ENCODE assay signal across 8 cellular contexts in genomic region chr5:139669681-139670368, GRCh38. TPM values are rescaled to one million over a fixed set of nuclear protein-coding genes. Genes with fewer than 3 reads are reported as not detected.
DNase-seq lines count a peak whose midpoint lies in the region; ATAC-seq and TF ChIP-seq lines count a peak whose summit lies in the region.

No MANE protein-coding gene starts in this region.

- peaks cover 43% of the 10 kb centered on the region for H3K4me1 ChIP-seq in CD4-positive, alpha-beta memory T cell (ENCODE audit: insufficient read depth, low read length)
- peaks cover 79% of the 10 kb centered on the region for H3K4me1 ChIP-seq in mesodermal cell (ENCODE audit: control insufficient read depth, insufficient read depth, low read length, poor library complexity, severe bottlenecking)
- peaks cover 95% of the 10 kb centered on the region for H3K4me1 ChIP-seq in vagina

- intact Hi-C loops in CD4-positive, alpha-beta memory T cell (cut with micrococcal nuclease): no loop called here
- intact Hi-C loops in vagina (cut with DNase I): no loop called here

- no peaks in the 10 kb centered on the region for H3K27me3 ChIP-seq in CD4-positive, alpha-beta memory T cell (ENCODE audit: insufficient read depth, low read length)
- no peaks in the 10 kb centered on the region for H3K27me3 ChIP-seq in HL-60 (ENCODE audit: insufficient read depth, poor library complexity, severe bottlenecking)
- H3K27me3 ChIP-seq in vagina: no peaks in the 10 kb centered on the region

- peak overlapping the region; percentile 4 to 88 (median 70) for H3K4me3 Mint-ChIP-seq in CD4-positive, alpha-beta memory T cell
- peak overlapping the region; percentile 84 for H3K4me3 Mint-ChIP-seq in activated naive CD8-positive, alpha-beta T cell treated with anti-CD3 and anti-CD28 coated beads, Interleukin-2, amount 10 ng/mL, durations not matched to agents 7 days and 5 days

- CTCF ChIA-PET in CD4-positive, alpha-beta memory T cell (lab: Charles Lee; ENCODE audit: partially characterized antibody): interaction anchor here (1.0 kb wide), 1 partner anchor 35 kb away, joined by 3 read pairs; no protein-coding TSS in a partner anchor

- H3K4me3 ChIP-seq in CD4-positive, alpha-beta memory T cell (ENCODE audit: low read length in 2 of 2): no peak overlapping the region
- peak overlapping the region; percentile 1; the same call in 1 of the 2 replicates for H3K4me3 ChIP-seq in HL-60 (replicated peaks; ENCODE audit: insufficient read depth, low read length)
- no peak overlapping the region for H3K4me3 ChIP-seq in mesodermal cell (ENCODE audit: extremely low read depth, insufficient read depth, low read length, poor library complexity, severe bottlenecking)
- H3K4me3 ChIP-seq in vagina: peak overlapping the region in 1 of 2 donors; percentile 43

- no peaks in the 10 kb centered on the region for H3K9me3 ChIP-seq in CD4-positive, alpha-beta memory T cell (ENCODE audit: control insufficient read depth in 1 of 2, low read length in 2 of 2)
- H3K9me3 ChIP-seq in mesodermal cell (ENCODE audit: control insufficient read depth, low read length) (no peaks in the 10 kb centered on the region), vagina (no peaks in the 10 kb centered on the region)

- POLR2A ChIA-PET in CD4-positive, alpha-beta memory T cell (lab: Charles Lee; ENCODE audit: partially characterized antibody): no interaction called here
- POLR2A ChIA-PET in activated naive CD8-positive, alpha-beta T cell treated with anti-CD3 and anti-CD28 coated beads, Interleukin-2, amount 10 ng/mL, durations not matched to agents 7 days and 5 days (lab: Charles Lee): interaction anchor here (0.8 to 2.7 kb wide), 8 partner anchors 10 to 37 kb away, joined by 3 to 14 read pairs (median 3); partner anchors contain the start of gene CXXC5

- TF ChIP-seq CTCF in HL-60 (IDR thresholded peaks at IDR 0.05; ENCODE audit: insufficient read depth, low read length) (no peak), vagina (IDR thresholded peaks at IDR 0.05) (no peak)

- no peak overlapping the region for H3K27ac ChIP-seq in CD4-positive, alpha-beta memory T cell (ENCODE audit: low read depth, low read length)
- peak overlapping the region; percentile 88 for H3K27ac ChIP-seq in HL-60 (replicated peaks)
- peak overlapping the region; percentile 79 for H3K27ac ChIP-seq in mesodermal cell (ENCODE audit: low read depth, low read length, severe bottlenecking)
- H3K27ac ChIP-seq in vagina: peak overlapping the region; percentile 95

- no peak for DNase-seq in CD4-positive, alpha-beta memory T cell
- DNase-seq in HL-60 (ENCODE audit: low read depth in 1 of 2, low spot score in 1 of 2): peak in 1 of 2 experiments; percentile 75
- DNase-seq in activated naive CD8-positive, alpha-beta T cell treated with anti-CD3 and anti-CD28 coated beads, Interleukin-2, amount 10 ng/mL, durations not matched to agents 7 days and 5 days: peak; percentile 64
- no peak for DNase-seq in vagina (ENCODE audit: extremely low spot score in 2 of 2)
- no peak for DNase-seq in iPS-NIHi11 (ENCODE audit: low spot score)

- no peak for TF ChIP-seq POLR2A in vagina (IDR thresholded peaks at IDR 0.05)

- no peaks in the 10 kb centered on the region for H3K9me3 Mint-ChIP-seq in CD4-positive, alpha-beta memory T cell
- no peaks in the 10 kb centered on the region for H3K9me3 Mint-ChIP-seq in activated naive CD8-positive, alpha-beta T cell treated with anti-CD3 and anti-CD28 coated beads, Interleukin-2, amount 10 ng/mL, durations not matched to agents 7 days and 5 days

- H3K36me3 Mint-ChIP-seq in CD4-positive, alpha-beta memory T cell: no peaks in the 10 kb centered on the region
- no peaks in the 10 kb centered on the region for H3K36me3 Mint-ChIP-seq in activated naive CD8-positive, alpha-beta T cell treated with anti-CD3 and anti-CD28 coated beads, Interleukin-2, amount 10 ng/mL, durations not matched to agents 7 days and 5 days

- peaks cover 14 to 47% (median 31%) of the 10 kb centered on the region in 4 donors for H3K4me1 Mint-ChIP-seq in CD4-positive, alpha-beta memory T cell
- peaks cover 38% of the 10 kb centered on the region for H3K4me1 Mint-ChIP-seq in activated naive CD8-positive, alpha-beta T cell treated with anti-CD3 and anti-CD28 coated beads, Interleukin-2, amount 10 ng/mL, durations not matched to agents 7 days and 5 days

- ATAC-seq in GM19395 (IDR thresholded peaks at IDR 0.05; ENCODE audit: unreplicated experiment) (peak; percentile 38), GM19467 (IDR thresholded peaks at IDR 0.05; ENCODE audit: unreplicated experiment) (no peak)
- peak; percentile 25 for ATAC-seq in activated naive CD8-positive, alpha-beta T cell treated with anti-CD3 and anti-CD28 coated beads, Interleukin-2, amount 10 ng/mL, durations not matched to agents 7 days and 5 days (ENCODE audit: low read depth)

- WGBS in mesodermal cell (ENCODE audit: insufficient coverage in 2 of 2), 2 experiments: 39 to 46% methylated on average over 19 to 21 of the region's 23 CpGs

- H3K27me3 Mint-ChIP-seq in CD4-positive, alpha-beta memory T cell: no peaks in the 10 kb centered on the region
- H3K27me3 Mint-ChIP-seq in activated naive CD8-positive, alpha-beta T cell treated with anti-CD3 and anti-CD28 coated beads, Interleukin-2, amount 10 ng/mL, durations not matched to agents 7 days and 5 days: no peaks in the 10 kb centered on the region

- H3K27ac Mint-ChIP-seq in CD4-positive, alpha-beta memory T cell: peak overlapping the region in 5 of 7 donors; percentile 33 to 78 (median 52)
- peak overlapping the region; percentile 82 for H3K27ac Mint-ChIP-seq in activated naive CD8-positive, alpha-beta T cell treated with anti-CD3 and anti-CD28 coated beads, Interleukin-2, amount 10 ng/mL, durations not matched to agents 7 days and 5 days

- no peaks in the 10 kb centered on the region for H3K36me3 ChIP-seq in CD4-positive, alpha-beta memory T cell (ENCODE audit: insufficient read depth, low read length)
- peaks cover 26% of the 10 kb centered on the region for H3K36me3 ChIP-seq in mesodermal cell (ENCODE audit: control insufficient read depth, insufficient read depth, low read length)
- no peaks in the 10 kb centered on the region for H3K36me3 ChIP-seq in vagina

RNA-seq across cellular contexts. Expression of gene CXXC5, which starts 21.7 kb away (rescaled TPM):
- total RNA-seq in CD4-positive, alpha-beta memory T cell: 1 to 10 TPM; 1.6 to 3.6 TPM
- polyA plus RNA-seq in CD4-positive, alpha-beta memory T cell: 1 to 10 TPM; 2.7 to 5.5 TPM
- 1 to 10 TPM; 3.5 to 4.6 TPM for total RNA-seq in activated naive CD8-positive, alpha-beta T cell treated with anti-CD3 and anti-CD28 coated beads, Interleukin-2, amount 10 ng/mL, durations not matched to agents 7 days and 5 days
- polyA plus RNA-seq in mesodermal cell (2013, experiment 1 of 2): 118 TPM
- 93.8 TPM for polyA plus RNA-seq in mesodermal cell (2013, experiment 2 of 2)
- 51.8 TPM for total RNA-seq in vagina
